ENCODE assay signal across 8 cellular contexts in the genomic region with DNA sequence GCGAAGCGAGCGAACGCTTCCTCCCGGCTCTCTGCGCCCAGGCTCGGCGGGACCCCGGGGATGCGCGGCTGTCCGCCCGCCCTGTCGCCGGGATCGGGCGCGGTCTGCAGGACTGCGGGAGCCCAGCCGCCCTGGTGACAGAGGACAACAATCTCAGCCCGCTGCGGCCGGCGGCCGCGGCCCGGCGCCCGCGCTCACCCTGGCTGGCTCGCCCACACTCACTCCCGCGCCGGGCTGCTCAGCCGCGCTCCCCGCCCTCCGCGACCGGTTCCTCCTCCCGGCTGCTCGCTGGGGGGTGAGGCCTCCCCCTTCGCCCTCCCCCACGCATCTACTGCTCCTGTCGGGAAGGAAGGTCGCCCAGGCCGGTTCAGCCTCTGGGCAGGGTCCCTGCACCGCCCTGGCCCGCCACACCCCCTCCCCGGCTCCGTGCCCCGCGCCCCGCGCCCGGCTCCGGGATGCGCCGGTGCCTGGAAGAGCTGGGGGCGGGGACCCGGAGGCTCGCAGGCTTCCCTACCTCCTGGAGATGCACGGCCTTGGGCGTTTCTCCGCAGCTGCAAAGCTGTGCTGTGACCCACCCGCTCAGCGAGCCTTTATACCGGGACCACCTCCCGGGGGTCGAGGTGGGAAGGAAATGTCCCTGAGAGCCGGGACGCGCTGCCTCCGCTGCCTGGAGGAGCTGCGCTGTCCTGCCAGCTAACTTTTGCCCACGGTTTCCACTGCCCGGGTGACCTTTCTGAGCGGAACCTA. TPM values are rescaled to one million over a fixed set of nuclear protein-coding genes. Genes with fewer than 3 reads are reported as not detected.
A peak's percentile ranks its signal among the peaks of the same experiment; 100 is the strongest.
DNase-seq lines count a peak whose midpoint lies in the region; ATAC-seq, FAIRE-seq and TF ChIP-seq lines count a peak whose summit lies in the region.

TSS of gene SYNE1 (minus strand) at position 688 of the 747 bp plus-strand sequence. CDS start 9,031 bp downstream, outside the sequence.

- H3K36me3 ChIP-seq in ACC112 (ENCODE audit: insufficient read depth, low read length) (no peaks in the 10 kb centered on the region), bronchial epithelial cell (ENCODE audit: control insufficient read depth, insufficient read depth, low read length) (no peaks in the 10 kb centered on the region), skeletal muscle satellite cell (ENCODE audit: insufficient read depth, low read length) (no peaks in the 10 kb centered on the region)

- H3K9ac ChIP-seq in skeletal muscle satellite cell (ENCODE audit: low read depth, low read length) = peak within 1 kb of the TSS; percentile 39

- no peaks in the 10 kb centered on the region for H3K9me3 ChIP-seq in skeletal muscle satellite cell (replicated peaks; ENCODE audit: low read length)

- H3K27me3 ChIP-seq in ACC112 (ENCODE audit: insufficient read depth, low read length) (peaks cover 3% of the 10 kb centered on the region; the same call in 1 of the 2 replicates), bronchial epithelial cell (ENCODE audit: control insufficient read depth, insufficient read depth, low read length) (peaks cover 2% of the 10 kb centered on the region), skeletal muscle satellite cell (ENCODE audit: control insufficient read depth, insufficient read depth, low read length) (no peaks in the 10 kb centered on the region)

- no peak within 1 kb of the TSS for H3K27ac ChIP-seq in ACC112 (ENCODE audit: low read depth, low read length)

- no peaks in the 10 kb centered on the region for H3K79me2 ChIP-seq in ACC112 (ENCODE audit: control insufficient read depth, insufficient read depth, low read length, unreplicated experiment)

- H3K4me1 ChIP-seq in ACC112 (ENCODE audit: control insufficient read depth, insufficient read depth, low read length, unreplicated experiment) = peaks cover 3% of the 10 kb centered on the region
- peaks cover 7% of the 10 kb centered on the region for H3K4me1 ChIP-seq in skeletal muscle satellite cell (ENCODE audit: control insufficient read depth, insufficient read depth, low read length)

- H3K4me3 ChIP-seq in ACC112 (ENCODE audit: low read depth, low read length) (peak within 1 kb of the TSS; percentile 88), bronchial epithelial cell (ENCODE audit: low read depth, low read length) (peak within 1 kb of the TSS; percentile 28), skeletal muscle satellite cell (ENCODE audit: low read length) (peak within 1 kb of the TSS; percentile 82)

- TF ChIP-seq CTCF in bronchial epithelial cell (IDR thresholded peaks at IDR 0.05; ENCODE audit: insufficient read depth, low read length, severe bottlenecking) = no peak

- DNase-seq in NCI-H69 (lab: John Stamatoyannopoulos, UW) (peak; percentile 41), bronchial epithelial cell (ENCODE audit: low read depth) (no peak), iris pigment epithelial cell (ENCODE audit: low read depth) (peak; percentile 46), NCI-H1436 treated with DMSO at 0.1 percent for 48 hours (lab: John Stamatoyannopoulos, UW) (no peak)

- peak within 1 kb of the TSS; percentile 95 for H3K4me2 ChIP-seq in skeletal muscle satellite cell (ENCODE audit: low read length)

- H2AFZ ChIP-seq in ACC112 (ENCODE audit: low read length, unreplicated experiment) = peak within 1 kb of the TSS; percentile 96

- ATAC-seq in GM18909 (IDR thresholded peaks at IDR 0.05; ENCODE audit: poor library complexity, unreplicated experiment) = peak; percentile 44
- no peak for ATAC-seq in HG03135 (IDR thresholded peaks at IDR 0.05; ENCODE audit: unreplicated experiment)

- no peak for FAIRE-seq in bronchial epithelial cell (lab: Jason Lieb, UNC)

RNA-seq across cellular contexts. Expression of gene SYNE1, which starts in this region (rescaled TPM):
- total RNA-seq in bronchial epithelial cell = 15.8 and 32.9 TPM in 2 replicates
- 67.9 and 72.1 TPM in 2 replicates for total RNA-seq in skeletal muscle satellite cell (2012; rRNA removed)

Comparison
In these comparisons a context has a peak if more than half of its experiments do, and no peak if none do; other contexts are left out.
1. H3K4me3 ChIP-seq: peak in every context shown above with its lines; median percentile 88 in ACC112; 82 in skeletal muscle satellite cell; 28 in bronchial epithelial cell.
2. DNase-seq: peak in NCI-H69 (single experiment) and iris pigment epithelial cell (single experiment); none in bronchial epithelial cell (single experiment) and NCI-H1436 treated with DMSO at 0.1 percent for 48 hours (single experiment).